In the genomic region with DNA sequence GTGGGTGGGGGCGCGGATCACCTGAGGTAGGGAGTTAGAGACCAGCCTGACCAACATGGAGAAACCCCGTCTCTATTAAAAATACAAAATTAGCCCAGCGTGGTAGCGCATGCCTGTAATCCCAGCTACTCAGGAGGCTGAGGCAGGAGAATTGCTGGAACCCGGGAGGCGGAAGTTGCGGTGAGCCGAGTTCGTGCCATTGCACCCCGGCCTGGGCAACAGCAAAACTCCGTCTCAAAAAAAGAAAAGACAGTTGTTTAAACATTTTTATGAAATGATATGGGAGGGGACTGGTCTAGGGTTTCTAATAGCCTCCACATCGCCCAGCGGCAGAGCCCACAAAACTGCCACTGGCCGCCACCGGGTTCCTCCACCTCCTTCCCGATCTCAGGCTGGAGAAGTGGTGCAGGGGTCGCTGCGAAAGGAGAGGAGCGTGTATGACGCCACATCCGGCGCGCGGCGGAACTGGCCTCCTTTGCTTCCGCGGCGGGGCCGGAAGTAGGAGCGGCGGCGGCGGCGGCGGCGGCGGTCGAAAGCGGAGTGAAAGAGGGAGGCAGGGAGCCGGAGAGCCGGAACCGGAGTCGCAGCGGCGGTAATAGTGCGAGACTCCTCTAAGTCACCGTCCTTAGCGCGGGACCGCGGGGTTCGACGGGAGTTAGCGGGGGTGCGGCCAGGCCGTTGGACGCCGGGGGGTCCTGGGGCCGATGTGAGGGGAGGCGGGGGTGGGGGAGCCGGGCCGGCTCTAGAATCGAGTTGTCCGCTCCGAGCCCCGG, we compare ENCODE assay signal across 1 cellular context.
A peak's percentile ranks its signal among the peaks of the same experiment; 100 is the strongest.
TF ChIP-seq lines count a peak whose summit lies in the region.

TSS of gene PPP4C (plus strand) at position 492 of the 773 bp plus-strand sequence. CDS start 384 bp downstream, outside the sequence.

TF ChIP-seq in WTC11, 78 proteins besides CTCF, POLR2A, EP300 and RAD21 (continued from another document):
- TF ChIP-seq, protein P1, sequence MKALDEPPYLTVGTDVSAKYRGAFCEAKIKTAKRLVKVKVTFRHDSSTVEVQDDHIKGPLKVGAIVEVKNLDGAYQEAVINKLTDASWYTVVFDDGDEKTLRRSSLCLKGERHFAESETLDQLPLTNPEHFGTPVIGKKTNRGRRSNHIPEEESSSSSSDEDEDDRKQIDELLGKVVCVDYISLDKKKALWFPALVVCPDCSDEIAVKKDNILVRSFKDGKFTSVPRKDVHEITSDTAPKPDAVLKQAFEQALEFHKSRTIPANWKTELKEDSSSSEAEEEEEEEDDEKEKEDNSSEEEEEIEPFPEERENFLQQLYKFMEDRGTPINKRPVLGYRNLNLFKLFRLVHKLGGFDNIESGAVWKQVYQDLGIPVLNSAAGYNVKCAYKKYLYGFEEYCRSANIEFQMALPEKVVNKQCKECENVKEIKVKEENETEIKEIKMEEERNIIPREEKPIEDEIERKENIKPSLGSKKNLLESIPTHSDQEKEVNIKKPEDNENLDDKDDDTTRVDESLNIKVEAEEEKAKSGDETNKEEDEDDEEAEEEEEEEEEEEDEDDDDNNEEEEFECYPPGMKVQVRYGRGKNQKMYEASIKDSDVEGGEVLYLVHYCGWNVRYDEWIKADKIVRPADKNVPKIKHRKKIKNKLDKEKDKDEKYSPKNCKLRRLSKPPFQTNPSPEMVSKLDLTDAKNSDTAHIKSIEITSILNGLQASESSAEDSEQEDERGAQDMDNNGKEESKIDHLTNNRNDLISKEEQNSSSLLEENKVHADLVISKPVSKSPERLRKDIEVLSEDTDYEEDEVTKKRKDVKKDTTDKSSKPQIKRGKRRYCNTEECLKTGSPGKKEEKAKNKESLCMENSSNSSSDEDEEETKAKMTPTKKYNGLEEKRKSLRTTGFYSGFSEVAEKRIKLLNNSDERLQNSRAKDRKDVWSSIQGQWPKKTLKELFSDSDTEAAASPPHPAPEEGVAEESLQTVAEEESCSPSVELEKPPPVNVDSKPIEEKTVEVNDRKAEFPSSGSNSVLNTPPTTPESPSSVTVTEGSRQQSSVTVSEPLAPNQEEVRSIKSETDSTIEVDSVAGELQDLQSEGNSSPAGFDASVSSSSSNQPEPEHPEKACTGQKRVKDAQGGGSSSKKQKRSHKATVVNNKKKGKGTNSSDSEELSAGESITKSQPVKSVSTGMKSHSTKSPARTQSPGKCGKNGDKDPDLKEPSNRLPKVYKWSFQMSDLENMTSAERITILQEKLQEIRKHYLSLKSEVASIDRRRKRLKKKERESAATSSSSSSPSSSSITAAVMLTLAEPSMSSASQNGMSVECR (CRISPR knock-in tag; IDR thresholded peaks at IDR 0.05; ENCODE audit: borderline replicate concordance): peak; percentile 40; the same call in 1 of the 2 replicates
- TF ChIP-seq ATF6 (CRISPR knock-in tag; IDR thresholded peaks at IDR 0.05): no peak
- no peak for TF ChIP-seq HMGA2 (CRISPR knock-in tag; IDR thresholded peaks at IDR 0.05)
- TF ChIP-seq TEAD4 (CRISPR knock-in tag; IDR thresholded peaks at IDR 0.05): no peak
